26 cellular contexts compared by ENCODE assay signal in genomic region chr4:74946196-74946595, GRCh38. TPM values are rescaled to one million over a fixed set of nuclear protein-coding genes. Genes with fewer than 3 reads are reported as not detected.
"Had no signal": no experiment of that assay in that cellular context is flagged by ENCODE, and none has a peak within 500 bp of the region (broad histone marks: within the 10 kb centered on the region; RNA-seq: fewer than 3 reads in every experiment).

No MANE protein-coding gene starts in this region.

- H3K27me3 ChIP-seq: colonic mucosa, esophagus squamous epithelium, gastrocnemius medialis, heart right ventricle, left lung had no signal

- H3K36me3 Mint-ChIP-seq: immature natural killer cell; naive thymus-derived CD4-positive, alpha-beta T cell had no signal

- ATAC-seq: esophagus mucosa; gastrocnemius medialis; heart right ventricle; left cardiac atrium; left lung; left ventricle myocardium superior; lower lobe of right lung; naive thymus-derived CD4-positive, alpha-beta T cell had no signal

- H3K9me3 Mint-ChIP-seq: dendritic cell treated with granulocyte-macrophage colony-stimulating factor and Interleukin-4, amounts not matched to agents 40 ng/mL and 50 ng/mL, for 4 days had no signal

- H3K4me3 ChIP-seq: colonic mucosa, esophagus squamous epithelium, gastrocnemius medialis, heart right ventricle, left lung, lower lobe of right lung had no signal

- H3K36me3 ChIP-seq: colonic mucosa, esophagus squamous epithelium, gastrocnemius medialis, heart right ventricle, left lung, lower lobe of right lung had no signal

- H3K4me1 ChIP-seq: colonic mucosa, esophagus squamous epithelium, gastrocnemius medialis, lower lobe of right lung had no signal

- H3K4me1 Mint-ChIP-seq: immature natural killer cell; naive thymus-derived CD4-positive, alpha-beta T cell had no signal

- H3K27ac ChIP-seq: colonic mucosa, epithelial cell of prostate, esophagus squamous epithelium, gastrocnemius medialis, heart right ventricle, lower lobe of right lung had no signal

- H3K4me3 Mint-ChIP-seq: dendritic cell treated with granulocyte-macrophage colony-stimulating factor and Interleukin-4, amounts not matched to agents 40 ng/mL and 50 ng/mL, for 4 days; immature natural killer cell; naive thymus-derived CD4-positive, alpha-beta T cell had no signal

- H3K9me3 ChIP-seq: colonic mucosa, esophagus squamous epithelium, gastrocnemius medialis, left lung, lower lobe of right lung had no signal

- H3K27ac Mint-ChIP-seq: dendritic cell treated with granulocyte-macrophage colony-stimulating factor and Interleukin-4, amounts not matched to agents 40 ng/mL and 50 ng/mL, for 4 days; immature natural killer cell; naive thymus-derived CD4-positive, alpha-beta T cell had no signal

- DNase-seq: colonic mucosa; cortex of kidney; effector CD8-positive, alpha-beta T cell; erythroblast; esophagus squamous epithelium; foreskin fibroblast; foreskin melanocyte; gastrocnemius medialis; glutamatergic neuron; head of caudate nucleus; heart right ventricle; hypothalamus; immature natural killer cell; islet precursor cell; left cardiac atrium; left lung; left ventricle myocardium superior; lower lobe of right lung; mesendoderm; midbrain; naive thymus-derived CD4-positive, alpha-beta T cell had no signal

RNA-seq across cellular contexts. Expression of gene PARM1, which starts 13.3 kb away (rescaled TPM):
- total RNA-seq: dermis microvascular lymphatic vessel endothelial cell, lung microvascular endothelial cell had no signal
